11 cellular contexts compared by ENCODE assay signal in the genomic region with DNA sequence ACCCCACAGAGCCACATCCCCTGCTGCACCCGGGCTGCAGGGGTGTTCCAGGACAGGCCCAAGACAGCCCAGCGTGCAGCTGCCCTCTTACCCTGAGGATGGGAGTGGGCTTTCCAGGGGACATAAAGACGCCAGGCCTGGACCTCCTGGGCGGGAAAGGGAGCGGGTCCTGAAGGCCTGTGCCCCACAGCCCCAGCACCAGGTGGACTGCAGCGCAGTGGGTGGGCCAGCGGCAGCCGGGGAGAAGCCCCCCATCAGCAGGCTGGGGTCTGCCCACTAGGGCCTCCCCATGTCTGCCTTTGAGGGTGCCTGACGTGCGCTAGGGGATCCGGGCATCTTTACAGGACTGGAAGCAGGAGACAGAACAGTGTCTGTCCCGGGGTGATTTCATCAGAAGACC. TPM values are rescaled to one million over a fixed set of nuclear protein-coding genes. Genes with fewer than 3 reads are reported as not detected.
"Had no signal": no experiment of that assay in that cellular context is flagged by ENCODE, and none has a peak within 500 bp of the region (broad histone marks: within the 10 kb centered on the region; RNA-seq: fewer than 3 reads in every experiment).

No MANE protein-coding gene starts in this region.

- H3K27me3 Mint-ChIP-seq: IgD-negative memory B cell had no signal

- H3K9ac ChIP-seq: GM23248 had no signal

- H3K4me3 ChIP-seq: GM23248, HAP-1 had no signal

- DNase-seq: GM23248, GOT3, H7, HFFc6 had no signal

- ATAC-seq: HCT116, HepG2 had no signal

- H3K36me3 ChIP-seq: HAP-1 had no signal

- H2AFZ ChIP-seq: GM23248 had no signal

- H3K9me3 ChIP-seq: HAP-1 had no signal

- H3K4me3 Mint-ChIP-seq: HFFc6, IgD-negative memory B cell had no signal

- H3K27ac ChIP-seq: GM23248, HL-60 had no signal

- H3K4me1 ChIP-seq: HAP-1 had no signal

- H3K27ac Mint-ChIP-seq: HFFc6, IgD-negative memory B cell had no signal

- H3K4me1 Mint-ChIP-seq: IgD-negative memory B cell had no signal

RNA-seq across cellular contexts. Expression of a gene that starts 22.6 kb away (rescaled TPM):
- total RNA-seq: GM23248, H4, H7, HepG2, HFFc6, HT1080 had no signal
- polyA plus RNA-seq: GM23248, HepG2, IgD-negative memory B cell had no signal

RNA-seq across cellular contexts. Expression of a gene that starts 43.9 kb away (rescaled TPM):
- total RNA-seq: GM23248, H4, H7, HepG2, HFFc6, HT1080 had no signal
- polyA plus RNA-seq: GM23248, HepG2, IgD-negative memory B cell had no signal
